ENCODE assay signal across 23 cellular contexts in the genomic region with DNA sequence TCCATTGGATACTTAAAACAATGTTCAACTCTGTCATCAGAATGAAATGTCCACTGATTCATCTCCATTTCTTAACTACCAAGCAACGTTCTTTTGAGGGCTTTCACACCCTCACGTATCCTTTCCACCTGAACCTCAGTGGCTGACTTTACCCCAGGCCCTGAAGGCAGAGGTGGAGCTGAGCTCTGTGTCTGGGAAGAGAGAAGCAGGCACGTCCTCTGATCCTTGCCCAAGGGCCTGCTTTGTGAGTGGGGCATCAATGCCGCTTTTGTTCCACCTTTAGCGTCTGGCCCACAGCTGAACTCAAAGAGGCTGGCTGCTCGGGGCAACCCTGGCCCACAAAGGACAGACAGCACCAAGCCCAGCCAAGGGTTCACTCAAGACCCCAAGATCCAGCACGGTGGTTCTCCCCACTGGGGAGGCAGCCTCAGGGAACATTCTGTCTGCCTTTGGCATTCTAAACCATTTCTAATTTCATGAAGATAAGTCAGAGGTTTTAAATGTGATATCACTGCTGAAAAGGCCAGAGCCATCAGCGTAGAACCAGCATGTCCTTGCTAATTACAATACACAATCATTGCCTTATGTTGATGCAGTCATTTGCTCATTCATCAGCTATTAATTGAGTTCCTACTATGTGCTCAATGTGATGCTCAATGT.
DNase-seq lines count a peak whose midpoint lies in the region; ATAC-seq and TF ChIP-seq lines count a peak whose summit lies in the region.
"Had no signal": no experiment of that assay in that cellular context is flagged by ENCODE, and none has a peak within 500 bp of the region (broad histone marks: within the 10 kb centered on the region; RNA-seq: fewer than 3 reads in every experiment).

No MANE protein-coding gene starts in this region.

- no peak for TF ChIP-seq CTCF in GM13976 (IDR thresholded peaks at IDR 0.05; ENCODE audit: borderline replicate concordance, control extremely low read depth, extremely low read depth, insufficient read depth, missing control alignments)
- TF ChIP-seq CTCF in omental fat pad (IDR thresholded peaks at IDR 0.05): no peak

- peak; percentile 33 for ATAC-seq in stimulated activated effector memory CD8-positive, alpha-beta T cell treated with anti-CD3 and anti-CD28 coated beads, Interleukin-12 subunit alpha, Interleukin-12 subunit beta, amount 100 ng/mL, for 72 hours
- no peak for ATAC-seq in omental fat pad (ENCODE audit: low FRiP score)
- ATAC-seq: CD8-positive, alpha-beta T cell; pancreas had no signal

- H3K4me1 Mint-ChIP-seq in stimulated activated effector memory CD8-positive, alpha-beta T cell treated with anti-CD3 and anti-CD28 coated beads, Interleukin-12 subunit alpha, Interleukin-12 subunit beta, amount 100 ng/mL, for 72 hours: no peaks in the 10 kb centered on the region
- H3K4me1 Mint-ChIP-seq: IgD-negative memory B cell had no signal

- H3K27me3 ChIP-seq in SJCRH30: no peaks in the 10 kb centered on the region
- H3K27me3 ChIP-seq in layer of hippocampus (ENCODE audit: control insufficient read depth, insufficient read depth, low read length): no peaks in the 10 kb centered on the region
- H3K27me3 ChIP-seq: pancreas, transverse colon had no signal

- no peaks in the 10 kb centered on the region for H3K36me3 Mint-ChIP-seq in stimulated activated effector memory CD8-positive, alpha-beta T cell treated with anti-CD3 and anti-CD28 coated beads, Interleukin-12 subunit alpha, Interleukin-12 subunit beta, amount 100 ng/mL, for 72 hours
- H3K36me3 Mint-ChIP-seq: CD8-positive, alpha-beta T cell; IgD-negative memory B cell had no signal

- peaks cover 7% of the 10 kb centered on the region for H3K4me1 ChIP-seq in SJCRH30
- H3K4me1 ChIP-seq: transverse colon had no signal

- no peak overlapping the region for H3K4me3 Mint-ChIP-seq in stimulated activated effector memory CD8-positive, alpha-beta T cell treated with anti-CD3 and anti-CD28 coated beads, Interleukin-12 subunit alpha, Interleukin-12 subunit beta, amount 100 ng/mL, for 72 hours
- H3K4me3 Mint-ChIP-seq: activated naive CD4-positive, alpha-beta T cell treated with anti-CD3 and anti-CD28 coated beads for 36 hours; CD8-positive, alpha-beta T cell; IgD-negative memory B cell had no signal

- in situ Hi-C loops in GM13976 (cut with MboI; ENCODE audit: low sequenced_read_pairs, unreplicated experiment): no loop called here

- H3K27ac ChIP-seq in SJCRH30: no peak overlapping the region
- H3K27ac ChIP-seq in layer of hippocampus (ENCODE audit: low read depth, low read length): peak overlapping the region; percentile 82
- H3K27ac ChIP-seq: pancreas, SK-N-MC, transverse colon had no signal

- DNase-seq in SJCRH30: peak; percentile 5 to 37
- DNase-seq in epidermal melanocyte (ENCODE audit: insufficient read length, low spot score): peak; percentile 46
- no peak for DNase-seq in stimulated activated effector memory CD8-positive, alpha-beta T cell treated with anti-CD3 and anti-CD28 coated beads, Interleukin-12 subunit alpha, Interleukin-12 subunit beta, amount 100 ng/mL, for 72 hours (ENCODE audit: low spot score in 2 of 2)
- no peak for DNase-seq in GM13976 (ENCODE audit: low spot score)
- no peak for DNase-seq in activated T-cell treated with anti-CD3 and anti-CD28 coated beads, Interleukin-2, amount 50 U/mL, for 1 hour
- DNase-seq in NCI-H446 (lab: John Stamatoyannopoulos, UW): no peak
- DNase-seq in omental fat pad (ENCODE audit: low spot score): no peak
- DNase-seq: activated CD4-positive, alpha-beta T cell treated with anti-CD3 and anti-CD28 coated beads, Interleukin-2, amount 50 U/mL, for 4 hours; activated naive CD4-positive, alpha-beta T cell treated with anti-CD3 and anti-CD28 coated beads for 36 hours; aorta; CD8-positive, alpha-beta T cell; DMS53; effector CD8-positive, alpha-beta T cell; GOT3; NCI-H1694; NCI-H774; OCI-M1; pancreas; stimulated activated naive CD4-positive, alpha-beta T cell treated with Interleukin-2 at 50 U/mL for 16 hours; transverse colon had no signal

- no peaks in the 10 kb centered on the region for H3K36me3 ChIP-seq in SJCRH30
- H3K36me3 ChIP-seq: pancreas, transverse colon had no signal

- no peak overlapping the region for H3K27ac Mint-ChIP-seq in stimulated activated effector memory CD8-positive, alpha-beta T cell treated with anti-CD3 and anti-CD28 coated beads, Interleukin-12 subunit alpha, Interleukin-12 subunit beta, amount 100 ng/mL, for 72 hours
- H3K27ac Mint-ChIP-seq: activated naive CD4-positive, alpha-beta T cell treated with anti-CD3 and anti-CD28 coated beads for 36 hours; CD8-positive, alpha-beta T cell; IgD-negative memory B cell had no signal

- no peaks in the 10 kb centered on the region for H3K9me3 Mint-ChIP-seq in stimulated activated effector memory CD8-positive, alpha-beta T cell treated with anti-CD3 and anti-CD28 coated beads, Interleukin-12 subunit alpha, Interleukin-12 subunit beta, amount 100 ng/mL, for 72 hours
- H3K9me3 Mint-ChIP-seq: activated naive CD4-positive, alpha-beta T cell treated with anti-CD3 and anti-CD28 coated beads for 36 hours; CD8-positive, alpha-beta T cell; IgD-negative memory B cell had no signal

- no peak overlapping the region for H3K4me3 ChIP-seq in SJCRH30
- H3K4me3 ChIP-seq: pancreas, SK-N-MC, transverse colon had no signal

- H3K9me3 ChIP-seq in SJCRH30 (replicated peaks): no peaks in the 10 kb centered on the region
- H3K9me3 ChIP-seq: pancreas, transverse colon had no signal

Comparison
In these comparisons a context has a peak if more than half of its experiments do, and no peak if none do; other contexts are left out.
1. DNase-seq: peak in SJCRH30 (2 of 2) and epidermal melanocyte (single experiment); none in stimulated activated effector memory CD8-positive, alpha-beta T cell treated with anti-CD3 and anti-CD28 coated beads, Interleukin-12 subunit alpha, Interleukin-12 subunit beta, amount 100 ng/mL, for 72 hours (0 of 2), GM13976 (single experiment), activated T-cell treated with anti-CD3 and anti-CD28 coated beads, Interleukin-2, amount 50 U/mL, for 1 hour (single experiment), NCI-H446 (0 of 2) and omental fat pad (single experiment).